In the genomic region with DNA sequence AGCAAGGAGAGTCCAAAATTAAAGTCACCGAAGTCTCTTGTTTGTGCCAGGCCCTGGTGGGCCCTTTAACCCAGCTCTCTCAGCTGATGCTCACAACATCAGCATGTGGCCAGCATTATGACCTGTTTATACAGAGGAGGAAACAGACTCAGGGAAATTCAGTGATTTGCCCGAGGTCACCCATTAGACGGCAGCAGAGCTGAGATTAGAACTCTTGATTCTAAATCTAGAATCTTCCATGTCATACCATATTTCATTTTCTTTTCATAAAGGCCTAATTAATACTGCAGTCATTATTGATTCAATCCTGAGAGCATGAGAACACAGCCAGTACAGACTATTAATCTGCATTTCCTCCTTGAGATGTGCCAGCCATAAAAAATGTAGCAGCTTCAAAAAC, we compare ENCODE assay signal across 21 cellular contexts.
"Had no signal": no experiment of that assay in that cellular context is flagged by ENCODE, and none has a peak within 500 bp of the region (broad histone marks: within the 10 kb centered on the region; RNA-seq: fewer than 3 reads in every experiment).

No MANE protein-coding gene starts in this region.

- DNase-seq: activated CD4-positive, alpha-beta memory T cell treated with anti-CD3 and anti-CD28 coated beads, Interleukin-2, amount 10 ng/mL, durations not matched to agents 7 days and 5 days; activated CD4-positive, alpha-beta T cell treated with anti-CD3 and anti-CD28 coated beads, Interleukin-2, amount 10 ng/mL, durations not matched to agents 24 days and 14 days; activated effector memory CD4-positive, alpha-beta T cell treated with Interleukin-2 at 50 U/mL for 16 hours; activated naive CD4-positive, alpha-beta T cell treated with anti-CD3 and anti-CD28 coated beads for 36 hours; activated naive CD8-positive, alpha-beta T cell treated with anti-CD3 and anti-CD28 coated beads, Interleukin-2, amount 10 ng/mL, durations not matched to agents 7 days and 5 days; activated T-cell treated with anti-CD3 and anti-CD28 coated beads, Interleukin-2, amount 50 U/mL, for 72 hours; amniotic stem cell; dermis blood vessel endothelial cell; effector CD8-positive, alpha-beta T cell; foreskin keratinocyte; kidney; naive thymus-derived CD4-positive, alpha-beta T cell; small intestine; stimulated activated CD4-positive, alpha-beta T cell treated with anti-CD3 and anti-CD28 coated beads, Interleukin-15, amount 100 ng/mL, for 24 hours; stomach had no signal

- H3K4me2 ChIP-seq: neural progenitor cell had no signal

- H3K9ac ChIP-seq: neural progenitor cell had no signal

- H3K27me3 ChIP-seq: cardiac muscle cell, neural progenitor cell had no signal

- H3K9me3 ChIP-seq: stomach, transverse colon had no signal

- H3K4me3 ChIP-seq: cardiac muscle cell, lung, neural progenitor cell, stomach, transverse colon had no signal

- FAIRE-seq: kidney, small intestine, urothelium cell line had no signal

- H2AFZ ChIP-seq: neural progenitor cell had no signal

- H3K27ac ChIP-seq: cardiac muscle cell, foreskin keratinocyte, neural progenitor cell, stomach, transverse colon, VCaP had no signal

- H3K36me3 ChIP-seq: cardiac muscle cell, neural progenitor cell, stomach, transverse colon had no signal
